In genomic region chr6:157269261-157269794, GRCh38 we compare ENCODE assay signal across 9 cellular contexts.
DNase-seq lines count a peak whose midpoint lies in the region; ATAC-seq and TF ChIP-seq lines count a peak whose summit lies in the region.
"Had no signal": no experiment of that assay in that cellular context is flagged by ENCODE, and none has a peak within 500 bp of the region (broad histone marks: within the 10 kb centered on the region; RNA-seq: fewer than 3 reads in every experiment).

No MANE protein-coding gene starts in this region.

- no peak for TF ChIP-seq CTCF in choroid plexus epithelial cell (conservative IDR thresholded peaks at IDR 0.05; ENCODE audit: low read depth, low read length)

- H3K27ac ChIP-seq in layer of hippocampus (ENCODE audit: low read depth, low read length): peak overlapping the region; percentile 5

- DNase-seq in ELF-1 (ENCODE audit: low read depth, low spot score) (peak; percentile 23), choroid plexus epithelial cell (ENCODE audit: low read depth) (peak; percentile 60), retina (peak; percentile 41), KBM-7 (no peak)
- DNase-seq in activated naive CD4-positive, alpha-beta T cell (lab: John Stamatoyannopoulos, UW): no peak

- in situ Hi-C loops in KBM-7 (cut with MboI; ENCODE audit: low pct_unique_long_range_greater_than_20kb, low sequenced_read_pairs): no loop called here

- ATAC-seq in GM19467 (IDR thresholded peaks at IDR 0.05; ENCODE audit: unreplicated experiment): no peak
- no peak for ATAC-seq in GM18909 (IDR thresholded peaks at IDR 0.05; ENCODE audit: poor library complexity, unreplicated experiment)
- ATAC-seq: SK-N-SH treated with all-trans-retinoic acid at 6 μM for 48 hours had no signal

- H3K27me3 ChIP-seq in layer of hippocampus (ENCODE audit: control insufficient read depth, insufficient read depth, low read length): no peaks in the 10 kb centered on the region

- peak overlapping the region; percentile 2 for H3K4me3 ChIP-seq in choroid plexus epithelial cell (ENCODE audit: low read depth, low read length)

Comparison
In these comparisons a context has a peak if more than half of its experiments do, and no peak if none do; other contexts are left out.
1. DNase-seq: peak in ELF-1 (single experiment), choroid plexus epithelial cell (single experiment) and retina (single experiment); none in KBM-7 (single experiment) and activated naive CD4-positive, alpha-beta T cell (0 of 4).